Comparison of ENCODE assay signal across 17 cellular contexts in the genomic region with DNA sequence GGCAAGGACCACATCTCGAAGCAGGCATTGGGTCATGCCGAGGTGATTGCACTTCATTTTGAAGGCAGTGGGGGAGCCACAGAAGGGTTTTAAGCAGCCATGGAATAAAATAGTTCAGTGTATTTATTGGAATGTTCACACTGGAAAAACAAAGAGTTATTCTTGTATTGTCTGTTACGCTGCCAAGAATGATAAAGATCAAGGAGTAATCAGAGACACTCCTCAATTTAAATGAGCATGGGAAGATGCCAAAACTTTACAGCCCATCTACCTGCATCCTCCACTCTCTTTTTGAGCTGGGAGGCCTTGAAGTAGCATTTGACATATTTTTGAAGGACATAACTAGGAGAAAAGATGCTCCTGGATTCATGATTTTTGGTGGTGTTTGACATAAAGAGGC.
A peak's percentile ranks its signal among the peaks of the same experiment; 100 is the strongest.
DNase-seq lines count a peak whose midpoint lies in the region; ATAC-seq and TF ChIP-seq lines count a peak whose summit lies in the region.
"Had no signal": no experiment of that assay in that cellular context is flagged by ENCODE, and none has a peak within 500 bp of the region (broad histone marks: within the 10 kb centered on the region; RNA-seq: fewer than 3 reads in every experiment).

No MANE protein-coding gene starts in this region.

- peak overlapping the region; percentile 94 for H3K27ac Mint-ChIP-seq in activated naive CD4-positive, alpha-beta T cell treated with anti-CD3 and anti-CD28 coated beads, Interleukin-2, amount 10 ng/mL, durations not matched to agents 7 days and 5 days

- H3K27ac ChIP-seq in VCaP: peak overlapping the region; percentile 90
- H3K27ac ChIP-seq in dorsolateral prefrontal cortex: peak overlapping the region in 39 of 59 donors; percentile 3 to 76 (median 54)
- H3K27ac ChIP-seq in thoracic aorta: peak overlapping the region; percentile 94 to 96
- H3K27ac ChIP-seq: GM23248 had no signal

- no peaks in the 10 kb centered on the region for H3K9me3 ChIP-seq in thoracic aorta

- H3K27me3 ChIP-seq in dorsolateral prefrontal cortex (no peaks in the 10 kb centered on the region), thoracic aorta (replicated peaks; ENCODE audit: insufficient read depth) (no peaks in the 10 kb centered on the region)

- no peaks in the 10 kb centered on the region for H3K36me3 ChIP-seq in thoracic aorta

- H3K4me3 ChIP-seq in dorsolateral prefrontal cortex (no peak overlapping the region), thoracic aorta (no peak overlapping the region)
- H3K4me3 ChIP-seq: GM23248 had no signal

- no peaks in the 10 kb centered on the region for H3K9me3 Mint-ChIP-seq in activated naive CD4-positive, alpha-beta T cell treated with anti-CD3 and anti-CD28 coated beads, Interleukin-2, amount 10 ng/mL, durations not matched to agents 7 days and 5 days
- H3K9me3 Mint-ChIP-seq: naive B cell had no signal

- H3K4me3 Mint-ChIP-seq in activated naive CD4-positive, alpha-beta T cell treated with anti-CD3 and anti-CD28 coated beads, Interleukin-2, amount 10 ng/mL, durations not matched to agents 7 days and 5 days: peak overlapping the region; percentile 44

- no peaks in the 10 kb centered on the region for H3K27me3 Mint-ChIP-seq in activated naive CD4-positive, alpha-beta T cell treated with anti-CD3 and anti-CD28 coated beads, Interleukin-2, amount 10 ng/mL, durations not matched to agents 7 days and 5 days
- H3K27me3 Mint-ChIP-seq: naive B cell had no signal

- intact Hi-C loops in dorsolateral prefrontal cortex (cut with DNase I): no loop called here

- H3K36me3 Mint-ChIP-seq in activated naive CD4-positive, alpha-beta T cell treated with anti-CD3 and anti-CD28 coated beads, Interleukin-2, amount 10 ng/mL, durations not matched to agents 7 days and 5 days: peaks cover 89% of the 10 kb centered on the region

- peaks cover 67 to 98% of the 10 kb centered on the region in 2 donors for H3K4me1 ChIP-seq in thoracic aorta (ENCODE audit: control insufficient read depth in 1 of 2, low read depth in 2 of 2)

- H3K4me1 Mint-ChIP-seq in activated naive CD4-positive, alpha-beta T cell treated with anti-CD3 and anti-CD28 coated beads, Interleukin-2, amount 10 ng/mL, durations not matched to agents 7 days and 5 days: peaks cover 99% of the 10 kb centered on the region

- no peak for ATAC-seq in thoracic aorta (ENCODE audit: insufficient number of reproducible peaks, low FRiP score, low read depth)
- no peak for ATAC-seq in HG03175 (IDR thresholded peaks at IDR 0.05; ENCODE audit: unreplicated experiment)
- ATAC-seq: esophagus mucosa, Right ventricle myocardium inferior had no signal

- DNase-seq in activated naive CD4-positive, alpha-beta T cell treated with anti-CD3 and anti-CD28 coated beads, Interleukin-2, amount 10 ng/mL, durations not matched to agents 7 days and 5 days: no peak
- DNase-seq in activated naive CD4-positive, alpha-beta T cell treated with anti-CD3 and anti-CD28 coated beads, Interleukin-2, amount 50 U/mL, for 16 hours: no peak
- DNase-seq in dorsolateral prefrontal cortex: no peak
- no peak for DNase-seq in thoracic aorta (ENCODE audit: low spot score)
- DNase-seq in amygdala (lab: John Stamatoyannopoulos, UW): no peak
- no peak for DNase-seq in NCI-H1694 (lab: John Stamatoyannopoulos, UW)
- DNase-seq: activated CD4-positive, CD25-positive, alpha-beta regulatory T cell treated with anti-CD3 and anti-CD28 coated beads, Interleukin-2, amount 50 U/mL, for 72 hours; dermis blood vessel endothelial cell; GM23248; Karpas-422; naive B cell; NCI-H187; NCI-H446 treated with DMSO at 0.1 percent for 48 hours had no signal

- TF ChIP-seq CTCF in VCaP (conservative IDR thresholded peaks at IDR 0.05) (no peak), dorsolateral prefrontal cortex (IDR thresholded peaks at IDR 0.05 in 54 of 56, conservative IDR thresholded peaks at IDR 0.05 in 2 of 56; ENCODE audit: low read depth in 1 of 56, partially characterized antibody in 56 of 56) (peak in 1 of 56 donors; percentile 5), thoracic aorta (IDR thresholded peaks at IDR 0.05) (no peak)

- CTCF ChIA-PET in activated naive CD4-positive, alpha-beta T cell treated with anti-CD3 and anti-CD28 coated beads, Interleukin-2, amount 10 ng/mL, durations not matched to agents 7 days and 5 days (lab: Charles Lee): interaction anchor here (2.5 to 2.9 kb wide), 2 partner anchors 19 to 73 kb away, joined by 16 to 17 read pairs; no protein-coding TSS in a partner anchor
